ENCODE assay signal across 1 cellular context in the genomic region with DNA sequence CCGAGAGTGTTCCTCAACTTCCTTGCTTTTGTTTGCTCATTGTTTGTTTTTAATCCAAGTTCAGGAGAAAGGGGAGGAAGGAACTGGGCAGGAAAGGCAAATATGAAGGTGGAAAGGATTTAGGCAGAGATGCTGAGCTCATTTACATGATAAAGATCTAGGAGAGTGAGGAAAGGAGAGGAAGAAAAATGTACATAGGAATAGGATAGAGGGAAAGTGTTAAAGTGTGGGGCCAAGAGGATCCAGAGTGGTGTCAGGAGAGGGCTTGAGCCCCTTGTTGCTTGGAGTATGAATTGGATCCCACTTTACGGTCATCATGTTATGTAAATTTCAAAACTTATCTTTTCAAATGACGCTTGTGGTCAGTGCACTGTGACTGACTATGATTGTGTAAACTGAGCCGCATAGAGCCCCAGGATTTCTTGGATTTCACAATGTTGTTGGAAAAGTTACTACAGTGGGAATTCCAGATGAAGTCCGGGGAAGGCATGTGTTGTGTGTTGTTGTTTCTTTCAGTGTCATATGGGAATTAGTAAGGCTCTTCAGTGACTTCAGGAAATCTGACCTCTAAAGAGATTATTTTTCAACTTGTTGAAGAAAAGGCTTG.
TF ChIP-seq lines count a peak whose summit lies in the region.

No MANE protein-coding gene starts in this region.

TF ChIP-seq in HepG2, 621 proteins besides CTCF, POLR2A, EP300 and RAD21 (continued from another document and continues in another):
- TF ChIP-seq, protein P1, sequence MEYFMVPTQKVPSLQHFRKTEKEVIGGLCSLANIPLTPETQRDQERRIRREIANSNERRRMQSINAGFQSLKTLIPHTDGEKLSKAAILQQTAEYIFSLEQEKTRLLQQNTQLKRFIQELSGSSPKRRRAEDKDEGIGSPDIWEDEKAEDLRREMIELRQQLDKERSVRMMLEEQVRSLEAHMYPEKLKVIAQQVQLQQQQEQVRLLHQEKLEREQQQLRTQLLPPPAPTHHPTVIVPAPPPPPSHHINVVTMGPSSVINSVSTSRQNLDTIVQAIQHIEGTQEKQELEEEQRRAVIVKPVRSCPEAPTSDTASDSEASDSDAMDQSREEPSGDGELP (IDR thresholded peaks at IDR 0.05; ENCODE audit: borderline replicate concordance, low read depth): no peak
- 0 out of 2 replicates have a peak, but pooled peaks have one; percentile 23 for TF ChIP-seq ZNF761 (CRISPR knock-in tag; conservative IDR thresholded peaks at IDR 0.05)
- TF ChIP-seq, protein P2, sequence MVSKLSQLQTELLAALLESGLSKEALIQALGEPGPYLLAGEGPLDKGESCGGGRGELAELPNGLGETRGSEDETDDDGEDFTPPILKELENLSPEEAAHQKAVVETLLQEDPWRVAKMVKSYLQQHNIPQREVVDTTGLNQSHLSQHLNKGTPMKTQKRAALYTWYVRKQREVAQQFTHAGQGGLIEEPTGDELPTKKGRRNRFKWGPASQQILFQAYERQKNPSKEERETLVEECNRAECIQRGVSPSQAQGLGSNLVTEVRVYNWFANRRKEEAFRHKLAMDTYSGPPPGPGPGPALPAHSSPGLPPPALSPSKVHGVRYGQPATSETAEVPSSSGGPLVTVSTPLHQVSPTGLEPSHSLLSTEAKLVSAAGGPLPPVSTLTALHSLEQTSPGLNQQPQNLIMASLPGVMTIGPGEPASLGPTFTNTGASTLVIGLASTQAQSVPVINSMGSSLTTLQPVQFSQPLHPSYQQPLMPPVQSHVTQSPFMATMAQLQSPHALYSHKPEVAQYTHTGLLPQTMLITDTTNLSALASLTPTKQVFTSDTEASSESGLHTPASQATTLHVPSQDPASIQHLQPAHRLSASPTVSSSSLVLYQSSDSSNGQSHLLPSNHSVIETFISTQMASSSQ (IDR thresholded peaks at IDR 0.05; ENCODE audit: low read depth): no peak
- TF ChIP-seq, protein P2 (CRISPR knock-in tag; IDR thresholded peaks at IDR 0.05; ENCODE audit: borderline replicate concordance): 0 out of 2 replicates have a peak, but pooled peaks have one; percentile 18
- TF ChIP-seq CREB1 (IDR thresholded peaks at IDR 0.05): no peak
- 0 out of 2 replicates have a peak, but pooled peaks have one; percentile 43 for TF ChIP-seq CREB1 (CRISPR knock-in tag; IDR thresholded peaks at IDR 0.05)
- TF ChIP-seq RFXAP (CRISPR knock-in tag; IDR thresholded peaks at IDR 0.05; ENCODE audit: borderline replicate concordance): no peak
- no peak for TF ChIP-seq ZNF367 (CRISPR knock-in tag; IDR thresholded peaks at IDR 0.05; ENCODE audit: borderline replicate concordance)
- TF ChIP-seq SIN3B (IDR thresholded peaks at IDR 0.05; ENCODE audit: low read length): no peak
- TF ChIP-seq RXRB (CRISPR knock-in tag; IDR thresholded peaks at IDR 0.05; ENCODE audit: borderline replicate concordance): peak; percentile 16; the same call in 1 of the 2 replicates
- TF ChIP-seq E2F2 (CRISPR knock-in tag; IDR thresholded peaks at IDR 0.05; ENCODE audit: borderline replicate concordance): no peak
- no peak for TF ChIP-seq ZNF331 (CRISPR knock-in tag; IDR thresholded peaks at IDR 0.05)
- TF ChIP-seq MAX (IDR thresholded peaks at IDR 0.05): peak; percentile 21; the same call in 1 of the 2 replicates
- TF ChIP-seq ZZZ3 (CRISPR knock-in tag; IDR thresholded peaks at IDR 0.05; ENCODE audit: borderline replicate concordance): no peak
- TF ChIP-seq ZBTB10 (CRISPR knock-in tag; IDR thresholded peaks at IDR 0.05; ENCODE audit: borderline replicate concordance): no peak
- TF ChIP-seq CENPT (CRISPR knock-in tag; IDR thresholded peaks at IDR 0.05; ENCODE audit: low read depth): no peak
- no peak for TF ChIP-seq ZNF30 (CRISPR knock-in tag; IDR thresholded peaks at IDR 0.05)
- no peak for TF ChIP-seq FOXO1 (CRISPR knock-in tag; IDR thresholded peaks at IDR 0.05)
- TF ChIP-seq HNRNPUL1 (IDR thresholded peaks at IDR 0.05; ENCODE audit: low read depth, low read length): no peak
- TF ChIP-seq IRF1 (CRISPR knock-in tag; IDR thresholded peaks at IDR 0.05; ENCODE audit: low read depth): no peak
- peak; percentile 51; the same call in 1 of the 2 replicates for TF ChIP-seq BCL6 (CRISPR knock-in tag; IDR thresholded peaks at IDR 0.05)
- no peak for TF ChIP-seq UBTF (CRISPR knock-in tag; IDR thresholded peaks at IDR 0.05)
- no peak for TF ChIP-seq FOXP1 (IDR thresholded peaks at IDR 0.05)
- TF ChIP-seq FOXP1 (CRISPR knock-in tag; IDR thresholded peaks at IDR 0.05): peak; percentile 38; the same call in 1 of the 2 replicates
- peak; percentile 43; the same call in 1 of the 2 replicates for TF ChIP-seq NCOA2 (CRISPR knock-in tag; IDR thresholded peaks at IDR 0.05)
- no peak for TF ChIP-seq MIER2 (CRISPR knock-in tag; IDR thresholded peaks at IDR 0.05)
- TF ChIP-seq SOX5 (CRISPR knock-in tag; IDR thresholded peaks at IDR 0.05; ENCODE audit: borderline replicate concordance): peak; percentile 73; the same call in 1 of the 2 replicates
- peak; percentile 47; the same call in 1 of the 2 replicates for TF ChIP-seq HDAC2 (CRISPR knock-in tag; IDR thresholded peaks at IDR 0.05)
- 0 out of 2 replicates have a peak, but pooled peaks have one; percentile 3 for TF ChIP-seq ZFX (CRISPR knock-in tag; IDR thresholded peaks at IDR 0.05; ENCODE audit: low read depth)
- TF ChIP-seq GFI1 (CRISPR knock-in tag; IDR thresholded peaks at IDR 0.05; ENCODE audit: borderline replicate concordance): no peak
- no peak for TF ChIP-seq ATF7 (IDR thresholded peaks at IDR 0.05)
- no peak for TF ChIP-seq ATF7 (CRISPR knock-in tag; IDR thresholded peaks at IDR 0.05)
- TF ChIP-seq, protein P3, sequence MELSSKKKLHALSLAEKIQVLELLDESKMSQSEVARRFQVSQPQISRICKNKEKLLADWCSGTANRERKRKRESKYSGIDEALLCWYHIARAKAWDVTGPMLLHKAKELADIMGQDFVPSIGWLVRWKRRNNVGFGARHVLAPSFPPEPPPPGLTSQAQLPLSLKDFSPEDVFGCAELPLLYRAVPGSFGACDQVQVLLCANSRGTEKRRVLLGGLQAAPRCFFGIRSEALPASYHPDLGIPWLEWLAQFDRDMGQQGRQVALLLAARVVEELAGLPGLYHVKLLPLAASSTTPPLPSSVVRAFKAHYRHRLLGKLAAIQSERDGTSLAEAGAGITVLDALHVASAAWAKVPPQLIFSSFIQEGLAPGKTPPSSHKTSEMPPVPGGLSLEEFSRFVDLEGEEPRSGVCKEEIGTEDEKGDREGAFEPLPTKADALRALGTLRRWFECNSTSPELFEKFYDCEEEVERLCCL (CRISPR knock-in tag; IDR thresholded peaks at IDR 0.05; ENCODE audit: borderline replicate concordance): no peak
- TF ChIP-seq KLF6 (CRISPR knock-in tag; IDR thresholded peaks at IDR 0.05): 0 out of 2 replicates have a peak, but pooled peaks have one; percentile 30
- TF ChIP-seq, protein P4, sequence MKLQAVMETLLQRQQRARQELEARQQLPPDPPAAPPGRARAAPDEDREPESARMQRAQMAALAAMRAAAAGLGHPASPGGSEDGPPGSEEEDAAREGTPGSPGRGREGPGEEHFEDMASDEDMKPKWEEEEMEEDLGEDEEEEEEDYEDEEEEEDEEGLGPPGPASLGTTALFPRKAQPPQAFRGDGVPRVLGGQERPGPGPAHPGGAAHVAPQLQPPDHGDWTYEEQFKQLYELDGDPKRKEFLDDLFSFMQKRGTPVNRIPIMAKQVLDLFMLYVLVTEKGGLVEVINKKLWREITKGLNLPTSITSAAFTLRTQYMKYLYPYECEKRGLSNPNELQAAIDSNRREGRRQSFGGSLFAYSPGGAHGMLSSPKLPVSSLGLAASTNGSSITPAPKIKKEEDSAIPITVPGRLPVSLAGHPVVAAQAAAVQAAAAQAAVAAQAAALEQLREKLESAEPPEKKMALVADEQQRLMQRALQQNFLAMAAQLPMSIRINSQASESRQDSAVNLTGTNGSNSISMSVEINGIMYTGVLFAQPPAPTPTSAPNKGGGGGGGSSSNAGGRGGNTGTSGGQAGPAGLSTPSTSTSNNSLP (IDR thresholded peaks at IDR 0.05; ENCODE audit: low read depth, low read length): peak; percentile 16; the same call in 1 of the 2 replicates
- TF ChIP-seq ZNF275 (CRISPR knock-in tag; IDR thresholded peaks at IDR 0.05; ENCODE audit: borderline replicate concordance): no peak
- TF ChIP-seq PITX1 (CRISPR knock-in tag; IDR thresholded peaks at IDR 0.05): no peak
- TF ChIP-seq ZNF274 (CRISPR knock-in tag; IDR thresholded peaks at IDR 0.05): no peak
- peak in 1 of 2 experiments; percentile 20; a peak in 2 of 4 replicates for TF ChIP-seq ATF4 (CRISPR knock-in tag; IDR thresholded peaks at IDR 0.05)
- peak; percentile 56; the same call in 1 of the 2 replicates for TF ChIP-seq MED1 (CRISPR knock-in tag; IDR thresholded peaks at IDR 0.05)
- no peak for TF ChIP-seq ZFP37 (CRISPR knock-in tag; IDR thresholded peaks at IDR 0.05; ENCODE audit: borderline replicate concordance)
- peak; percentile 48; the same call in 1 of the 2 replicates for TF ChIP-seq ERF (CRISPR knock-in tag; IDR thresholded peaks at IDR 0.05)
